In the genomic region with DNA sequence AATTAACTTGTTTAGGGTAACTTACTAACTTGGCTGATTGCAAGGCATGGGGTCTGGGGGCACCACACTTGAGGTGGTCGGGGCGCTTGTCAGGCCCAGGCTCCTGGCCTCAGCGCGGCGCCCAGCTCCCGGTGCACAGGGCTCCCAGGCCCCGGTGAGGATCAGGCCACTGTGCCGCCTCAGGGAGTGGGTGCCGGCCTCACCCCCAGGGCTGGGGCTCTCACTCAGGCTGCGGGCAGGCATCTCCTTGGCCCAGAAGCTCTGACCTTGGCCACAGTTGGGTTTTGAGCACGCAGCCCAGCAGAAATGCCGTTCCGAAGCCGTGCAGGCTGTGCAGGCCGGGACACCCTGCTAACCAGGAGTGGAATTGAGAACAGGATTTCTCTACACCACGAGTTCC, we compare ENCODE assay signal across 15 cellular contexts. TPM values are rescaled to one million over a fixed set of nuclear protein-coding genes. Genes with fewer than 3 reads are reported as not detected.
DNase-seq lines count a peak whose midpoint lies in the region; ATAC-seq and TF ChIP-seq lines count a peak whose summit lies in the region.
"Had no signal": no experiment of that assay in that cellular context is flagged by ENCODE, and none has a peak within 500 bp of the region (broad histone marks: within the 10 kb centered on the region; RNA-seq: fewer than 3 reads in every experiment).

No MANE protein-coding gene starts in this region.

- H3K4me1 ChIP-seq in GM23338 (ENCODE audit: insufficient read depth) (no peaks in the 10 kb centered on the region), spleen (no peaks in the 10 kb centered on the region)

- H3K27me3 Mint-ChIP-seq in GM23338 (ENCODE audit: insufficient read depth, low read depth, poor library complexity) (peaks cover 3% of the 10 kb centered on the region), chondrocyte (ENCODE audit: low read depth) (peaks cover 49% of the 10 kb centered on the region), nephron progenitor cell (ENCODE audit: low read depth, poor library complexity) (peaks cover 77% of the 10 kb centered on the region)

- H3K4me1 Mint-ChIP-seq in GM23338: 0 out of 3 replicates have a peak, but pooled peaks cover 2% of the 10 kb centered on the region
- no peaks in the 10 kb centered on the region for H3K4me1 Mint-ChIP-seq in chondrocyte (ENCODE audit: low read depth)
- no peaks in the 10 kb centered on the region for H3K4me1 Mint-ChIP-seq in nephron progenitor cell

- peaks cover 20% of the 10 kb centered on the region; the same call in 2 of the 3 replicates for H3K9me3 Mint-ChIP-seq in GM23338
- no peaks in the 10 kb centered on the region for H3K9me3 Mint-ChIP-seq in chondrocyte (ENCODE audit: low read depth)
- peaks cover 30% of the 10 kb centered on the region for H3K9me3 Mint-ChIP-seq in nephron progenitor cell

- no peak overlapping the region for H3K27ac ChIP-seq in GM23338 (ENCODE audit: low read depth)
- H3K27ac ChIP-seq in spleen: no peak overlapping the region
- H3K27ac ChIP-seq: BLaER1 had no signal

- no peaks in the 10 kb centered on the region for H4K20me1 ChIP-seq in GM23338 (replicated peaks; ENCODE audit: insufficient read depth)
- H4K20me1 ChIP-seq: BLaER1 had no signal

- H3K36me3 Mint-ChIP-seq in GM23338 (ENCODE audit: low read depth): peaks cover 9% of the 10 kb centered on the region; the same call in 1 of the 3 replicates
- no peaks in the 10 kb centered on the region for H3K36me3 Mint-ChIP-seq in chondrocyte (ENCODE audit: low read depth)
- H3K36me3 Mint-ChIP-seq in nephron progenitor cell (ENCODE audit: low read depth): no peaks in the 10 kb centered on the region

- no peaks in the 10 kb centered on the region for H3K79me2 ChIP-seq in GM23338 (replicated peaks; ENCODE audit: insufficient read depth)

- H3K4me3 Mint-ChIP-seq in GM23338: no peak overlapping the region
- no peak overlapping the region for H3K4me3 Mint-ChIP-seq in chondrocyte (ENCODE audit: unreplicated experiment)
- H3K4me3 Mint-ChIP-seq in nephron progenitor cell: no peak overlapping the region

- H3K9me2 ChIP-seq in GM23338 (ENCODE audit: insufficient read depth): no peaks in the 10 kb centered on the region

- WGBS in spleen, 5 donors: 76 to 89% (median 85%) methylated on average over 11 to 16 of the region's 16 CpGs

- TF ChIP-seq CTCF in GM23338 (conservative IDR thresholded peaks at IDR 0.05; ENCODE audit: low read depth in 2 of 2) (no peak), chondrocyte (IDR thresholded peaks at IDR 0.05) (no peak), spleen (IDR thresholded peaks at IDR 0.05 in 8 of 11, conservative IDR thresholded peaks at IDR 0.05 in 3 of 11) (no peak), nephron progenitor cell (IDR thresholded peaks at IDR 0.05) (no peak)

- peak; percentile 26 for DNase-seq in Right ventricle myocardium superior
- DNase-seq in left cardiac atrium: no peak
- DNase-seq in GM23338 (ENCODE audit: low spot score): no peak
- DNase-seq in chondrocyte (ENCODE audit: low spot score): peak; percentile 83
- peak; percentile 27 for DNase-seq in spleen
- no peak for DNase-seq in nephron progenitor cell
- DNase-seq: 8988T, AML-193, DMS53, GF-D8, IMR-90 had no signal

- H3K27ac Mint-ChIP-seq in GM23338: no peak overlapping the region
- H3K27ac Mint-ChIP-seq in chondrocyte (ENCODE audit: unreplicated experiment): no peak overlapping the region
- no peak overlapping the region for H3K27ac Mint-ChIP-seq in nephron progenitor cell

- no peak for TF ChIP-seq POLR2A in spleen (IDR thresholded peaks at IDR 0.05)

- intact Hi-C loops in Right ventricle myocardium superior (cut with DNase I) (no loop called here), left cardiac atrium (cut with DNase I) (no loop called here), spleen (cut with DNase I; ENCODE audit: low total_unique reads) (no loop called here)

- H3K9me3 ChIP-seq in spleen: peaks cover 0 to 9% (median 0%) of the 10 kb centered on the region in 8 donors

- H3K27me3 ChIP-seq in GM23338 (ENCODE audit: insufficient read depth): no peaks in the 10 kb centered on the region; the same call in 1 of the 2 replicates
- H3K27me3 ChIP-seq in spleen (replicated peaks in 1 of 7): peaks cover 0 to 74% (median 3%) of the 10 kb centered on the region in 7 donors
- H3K27me3 ChIP-seq: BLaER1 had no signal

- no peaks in the 10 kb centered on the region for H3K36me3 ChIP-seq in GM23338 (ENCODE audit: insufficient read depth)
- no peaks in the 10 kb centered on the region for H3K36me3 ChIP-seq in spleen
- H3K36me3 ChIP-seq: BLaER1 had no signal

- H3K4me2 ChIP-seq in GM23338: no peak overlapping the region
- H3K4me2 ChIP-seq: BLaER1 had no signal

- ATAC-seq in Right ventricle myocardium superior (ENCODE audit: poor library complexity): no peak
- no peak for ATAC-seq in left cardiac atrium
- ATAC-seq in GM23338: peak; percentile 58
- ATAC-seq in HG03520 (IDR thresholded peaks at IDR 0.05; ENCODE audit: unreplicated experiment): no peak
- ATAC-seq: HCT116 had no signal

- H3F3A ChIP-seq in GM23338 (replicated peaks; ENCODE audit: low read depth): no peaks in the 10 kb centered on the region

- no peak overlapping the region for H2AFZ ChIP-seq in GM23338

- H3K4me3 ChIP-seq in GM23338: no peak overlapping the region
- H3K4me3 ChIP-seq in spleen: no peak overlapping the region
- H3K4me3 ChIP-seq: BLaER1 had no signal

TF ChIP-seq in GM23338, 12 proteins besides CTCF, POLR2A, EP300 and RAD21:
- TF ChIP-seq, protein P1, sequence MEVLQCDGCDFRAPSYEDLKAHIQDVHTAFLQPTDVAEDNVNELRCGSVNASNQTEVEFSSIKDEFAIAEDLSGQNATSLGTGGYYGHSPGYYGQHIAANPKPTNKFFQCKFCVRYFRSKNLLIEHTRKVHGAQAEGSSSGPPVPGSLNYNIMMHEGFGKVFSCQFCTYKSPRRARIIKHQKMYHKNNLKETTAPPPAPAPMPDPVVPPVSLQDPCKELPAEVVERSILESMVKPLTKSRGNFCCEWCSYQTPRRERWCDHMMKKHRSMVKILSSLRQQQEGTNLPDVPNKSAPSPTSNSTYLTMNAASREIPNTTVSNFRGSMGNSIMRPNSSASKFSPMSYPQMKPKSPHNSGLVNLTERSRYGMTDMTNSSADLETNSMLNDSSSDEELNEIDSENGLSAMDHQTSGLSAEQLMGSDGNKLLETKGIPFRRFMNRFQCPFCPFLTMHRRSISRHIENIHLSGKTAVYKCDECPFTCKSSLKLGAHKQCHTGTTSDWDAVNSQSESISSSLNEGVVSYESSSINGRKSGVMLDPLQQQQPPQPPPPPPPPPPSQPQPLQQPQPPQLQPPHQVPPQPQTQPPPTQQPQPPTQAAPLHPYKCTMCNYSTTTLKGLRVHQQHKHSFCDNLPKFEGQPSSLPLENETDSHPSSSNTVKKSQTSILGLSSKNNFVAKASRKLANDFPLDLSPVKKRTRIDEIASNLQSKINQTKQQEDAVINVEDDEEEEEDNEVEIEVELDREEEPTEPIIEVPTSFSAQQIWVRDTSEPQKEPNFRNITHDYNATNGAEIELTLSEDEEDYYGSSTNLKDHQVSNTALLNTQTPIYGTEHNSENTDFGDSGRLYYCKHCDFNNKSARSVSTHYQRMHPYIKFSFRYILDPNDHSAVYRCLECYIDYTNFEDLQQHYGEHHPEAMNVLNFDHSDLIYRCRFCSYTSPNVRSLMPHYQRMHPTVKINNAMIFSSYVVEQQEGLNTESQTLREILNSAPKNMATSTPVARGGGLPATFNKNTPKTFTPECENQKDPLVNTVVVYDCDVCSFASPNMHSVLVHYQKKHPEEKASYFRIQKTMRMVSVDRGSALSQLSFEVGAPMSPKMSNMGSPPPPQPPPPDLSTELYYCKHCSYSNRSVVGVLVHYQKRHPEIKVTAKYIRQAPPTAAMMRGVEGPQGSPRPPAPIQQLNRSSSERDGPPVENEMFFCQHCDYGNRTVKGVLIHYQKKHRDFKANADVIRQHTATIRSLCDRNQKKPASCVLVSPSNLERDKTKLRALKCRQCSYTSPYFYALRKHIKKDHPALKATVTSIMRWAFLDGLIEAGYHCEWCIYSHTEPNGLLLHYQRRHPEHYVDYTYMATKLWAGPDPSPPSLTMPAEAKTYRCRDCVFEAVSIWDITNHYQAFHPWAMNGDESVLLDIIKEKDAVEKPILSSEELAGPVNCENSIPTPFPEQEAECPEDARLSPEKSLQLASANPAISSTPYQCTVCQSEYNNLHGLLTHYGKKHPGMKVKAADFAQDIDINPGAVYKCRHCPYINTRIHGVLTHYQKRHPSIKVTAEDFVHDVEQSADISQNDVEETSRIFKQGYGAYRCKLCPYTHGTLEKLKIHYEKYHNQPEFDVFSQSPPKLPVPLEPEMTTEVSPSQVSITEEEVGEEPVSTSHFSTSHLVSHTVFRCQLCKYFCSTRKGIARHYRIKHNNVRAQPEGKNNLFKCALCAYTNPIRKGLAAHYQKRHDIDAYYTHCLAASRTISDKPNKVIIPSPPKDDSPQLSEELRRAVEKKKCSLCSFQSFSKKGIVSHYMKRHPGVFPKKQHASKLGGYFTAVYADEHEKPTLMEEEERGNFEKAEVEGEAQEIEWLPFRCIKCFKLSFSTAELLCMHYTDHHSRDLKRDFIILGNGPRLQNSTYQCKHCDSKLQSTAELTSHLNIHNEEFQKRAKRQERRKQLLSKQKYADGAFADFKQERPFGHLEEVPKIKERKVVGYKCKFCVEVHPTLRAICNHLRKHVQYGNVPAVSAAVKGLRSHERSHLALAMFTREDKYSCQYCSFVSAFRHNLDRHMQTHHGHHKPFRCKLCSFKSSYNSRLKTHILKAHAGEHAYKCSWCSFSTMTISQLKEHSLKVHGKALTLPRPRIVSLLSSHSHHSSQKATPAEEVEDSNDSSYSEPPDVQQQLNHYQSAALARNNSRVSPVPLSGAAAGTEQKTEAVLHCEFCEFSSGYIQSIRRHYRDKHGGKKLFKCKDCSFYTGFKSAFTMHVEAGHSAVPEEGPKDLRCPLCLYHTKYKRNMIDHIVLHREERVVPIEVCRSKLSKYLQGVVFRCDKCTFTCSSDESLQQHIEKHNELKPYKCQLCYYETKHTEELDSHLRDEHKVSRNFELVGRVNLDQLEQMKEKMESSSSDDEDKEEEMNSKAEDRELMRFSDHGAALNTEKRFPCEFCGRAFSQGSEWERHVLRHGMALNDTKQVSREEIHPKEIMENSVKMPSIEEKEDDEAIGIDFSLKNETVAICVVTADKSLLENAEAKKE (CRISPR knock-in tag; IDR thresholded peaks at IDR 0.05): no peak
- no peak for TF ChIP-seq EZH2 (IDR thresholded peaks at IDR 0.05; ENCODE audit: low read depth, unreplicated experiment)
- TF ChIP-seq NANOG (IDR thresholded peaks at IDR 0.05; ENCODE audit: borderline replicate concordance): no peak
- TF ChIP-seq CREB1 (CRISPR knock-in tag; IDR thresholded peaks at IDR 0.05; ENCODE audit: low read depth): no peak
TF ChIP-seq in GM23338: peak in this region for 0.

RNA-seq across cellular contexts. Expression of a gene that starts 37.8 kb away (rescaled TPM):
- total RNA-seq in Right ventricle myocardium superior: not detected
- total RNA-seq in left cardiac atrium: not detected
- 5.0 and 6.6 TPM in 2 replicates for total RNA-seq in GM23338 (2014; rRNA removed; shearing (Covaris generic))
- polyA plus RNA-seq in GM23338 (2016; fragmentation: Nextera tagmentation; extraction: Ambion mirVana): 0.52 TPM in 2 replicates
- total RNA-seq in chondrocyte: not detected in 3 replicates
- not detected for total RNA-seq in spleen
- not detected for polyA plus RNA-seq in spleen
- total RNA-seq: H4, IMR-90 had no signal
- polyA plus RNA-seq: IMR-90 had no signal

Comparison
In these comparisons a context has a peak if more than half of its experiments do, and no peak if none do; other contexts are left out.
1. DNase-seq: peak in Right ventricle myocardium superior (single experiment), chondrocyte (single experiment) and spleen (single experiment); none in left cardiac atrium (single experiment), GM23338 (single experiment) and nephron progenitor cell (single experiment).